3 cellular contexts compared by ENCODE assay signal in the genomic region with DNA sequence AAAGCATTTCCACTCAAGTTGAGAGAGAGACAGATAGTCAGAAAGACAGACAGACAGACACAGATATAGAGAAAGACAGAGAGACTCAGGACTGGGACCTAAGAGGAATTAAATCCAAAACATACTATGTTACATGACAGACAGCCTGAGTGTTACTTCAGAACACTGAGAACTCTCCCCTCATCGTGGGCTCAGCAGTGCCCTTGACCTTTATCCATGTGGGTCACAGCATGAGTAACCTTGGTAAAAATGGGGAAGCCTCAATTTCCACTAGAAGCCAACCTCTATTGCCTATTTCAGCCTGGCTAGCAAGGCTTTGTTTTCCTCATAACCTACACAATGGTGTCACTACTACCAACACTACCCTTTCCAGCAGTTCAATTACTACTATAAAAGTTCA.
"Had no signal": no experiment of that assay in that cellular context is flagged by ENCODE, and none has a peak within 500 bp of the region (broad histone marks: within the 10 kb centered on the region; RNA-seq: fewer than 3 reads in every experiment).

No MANE protein-coding gene starts in this region.

- DNase-seq: GDM1, GF-D8 had no signal

- ATAC-seq: GM12878 had no signal
